8 cellular contexts compared by ENCODE assay signal in the genomic region with DNA sequence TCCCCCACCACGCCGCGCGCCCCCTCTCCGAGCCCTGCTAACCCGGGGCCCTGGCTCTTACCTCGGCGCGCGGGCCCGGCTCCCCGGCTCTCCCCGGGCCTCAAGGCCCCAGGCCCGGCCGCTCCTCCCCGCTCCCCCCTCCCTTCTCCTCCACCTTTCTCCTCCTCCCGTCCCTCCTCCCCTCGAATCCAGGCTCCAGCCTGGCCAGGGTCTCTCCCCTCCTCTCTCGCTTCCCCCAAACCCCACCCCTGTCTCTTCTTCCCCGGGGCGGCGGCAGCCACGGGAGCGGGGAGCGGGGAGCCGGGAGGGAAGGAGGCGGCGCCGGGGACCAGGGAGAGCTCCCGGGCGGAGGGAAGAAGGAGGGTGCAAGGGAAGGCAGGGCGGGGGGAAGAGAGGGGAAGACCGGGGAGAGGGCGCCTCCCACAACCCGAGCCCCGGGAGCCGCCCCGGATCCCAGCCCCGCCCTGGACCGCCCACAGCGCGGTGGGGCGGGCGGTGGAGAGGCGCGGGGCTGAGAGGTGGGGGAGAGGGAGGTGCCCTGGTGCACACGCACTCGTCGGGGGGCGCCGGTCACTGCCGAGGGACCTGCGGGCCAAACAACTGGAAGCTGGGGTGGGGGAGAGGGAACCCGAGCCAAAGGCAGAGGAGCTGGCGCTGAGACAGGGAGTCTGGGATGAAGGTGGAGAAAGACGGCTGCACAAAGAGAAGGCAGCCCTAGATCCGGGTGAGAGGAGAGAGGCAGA. TPM values are rescaled to one million over a fixed set of nuclear protein-coding genes. Genes with fewer than 3 reads are reported as not detected.
DNase-seq lines count a peak whose midpoint lies in the region; ATAC-seq and TF ChIP-seq lines count a peak whose summit lies in the region.

GABBR1 (minus strand) TSS at position 395 of the 743 bp plus-strand sequence. CDS start 798 bp downstream, outside the sequence.

- no peaks in the 10 kb centered on the region for H3K9me3 Mint-ChIP-seq in immature natural killer cell

- peaks cover 31 to 42% of the 10 kb centered on the region in 2 donors for H3K4me1 Mint-ChIP-seq in immature natural killer cell

- H3K4me3 Mint-ChIP-seq in immature natural killer cell: peak within 1 kb of the TSS; percentile 86 to 92 (median 91)

- peak; percentile 53 for DNase-seq in GM12865 (ENCODE audit: low read depth)
- peak; percentile 95 for DNase-seq in NCI-H2227 (lab: John Stamatoyannopoulos, UW; ENCODE audit: unreplicated experiment)
- DNase-seq in activated CD4-positive, CD25-positive, alpha-beta regulatory T cell (lab: John Stamatoyannopoulos, UW): peak; percentile 18 to 31 (median 27)
- DNase-seq in cardiac fibroblast (ENCODE audit: low read depth in 2 of 2): peak; percentile 83 to 94
- peak; percentile 27 to 37 (median 32) for DNase-seq in immature natural killer cell
- peak; percentile 53 for DNase-seq in smooth muscle cell of the brain vasculature (ENCODE audit: low read depth, low spot score)

- peak within 1 kb of the TSS in 3 of 6 donors; percentile 2 to 46 (median 16) for H3K27ac Mint-ChIP-seq in immature natural killer cell

- no peak for TF ChIP-seq CTCF in GM12865 (IDR thresholded peaks at IDR 0.05; ENCODE audit: insufficient read depth, low read depth, low read length, missing control alignments)
- TF ChIP-seq CTCF in cardiac fibroblast (IDR thresholded peaks at IDR 0.05; ENCODE audit: low read depth, low read length): no peak

- H3K27me3 Mint-ChIP-seq in immature natural killer cell (ENCODE audit: low read depth in 3 of 3): peaks cover 9 to 33% (median 17%) of the 10 kb centered on the region in 3 donors

- peak within 1 kb of the TSS; percentile 70 for H3K4me3 ChIP-seq in GM12865 (ENCODE audit: low read depth, low read length)
- H3K4me3 ChIP-seq in cardiac fibroblast (replicated peaks in 1 of 2; ENCODE audit: low read depth in 2 of 2, low read length in 2 of 2): peak within 1 kb of the TSS; percentile 63 to 69

- ATAC-seq in HG03045 (IDR thresholded peaks at IDR 0.05; ENCODE audit: unreplicated experiment): peak; percentile 82
- no peak for ATAC-seq in GM18873 (IDR thresholded peaks at IDR 0.05; ENCODE audit: low FRiP score, unreplicated experiment)

- H3K36me3 Mint-ChIP-seq in immature natural killer cell: no peaks in the 10 kb centered on the region

RNA-seq across cellular contexts. Expression of gene GABBR1, which starts in this region (rescaled TPM):
- not detected for polyA plus RNA-seq in immature natural killer cell

Comparison
In these comparisons a context has a peak if more than half of its experiments do, and no peak if none do; other contexts are left out.
1. Peak in DNase-seq in immature natural killer cell; RNA of the gene not detected or under 1 TPM.
2. DNase-seq: peak in every context shown above with its lines; median percentile 95 in NCI-H2227; 88 in cardiac fibroblast; 53 in GM12865; 53 in smooth muscle cell of the brain vasculature; 32 in immature natural killer cell; 27 in activated CD4-positive, CD25-positive, alpha-beta regulatory T cell.